In the genomic region with DNA sequence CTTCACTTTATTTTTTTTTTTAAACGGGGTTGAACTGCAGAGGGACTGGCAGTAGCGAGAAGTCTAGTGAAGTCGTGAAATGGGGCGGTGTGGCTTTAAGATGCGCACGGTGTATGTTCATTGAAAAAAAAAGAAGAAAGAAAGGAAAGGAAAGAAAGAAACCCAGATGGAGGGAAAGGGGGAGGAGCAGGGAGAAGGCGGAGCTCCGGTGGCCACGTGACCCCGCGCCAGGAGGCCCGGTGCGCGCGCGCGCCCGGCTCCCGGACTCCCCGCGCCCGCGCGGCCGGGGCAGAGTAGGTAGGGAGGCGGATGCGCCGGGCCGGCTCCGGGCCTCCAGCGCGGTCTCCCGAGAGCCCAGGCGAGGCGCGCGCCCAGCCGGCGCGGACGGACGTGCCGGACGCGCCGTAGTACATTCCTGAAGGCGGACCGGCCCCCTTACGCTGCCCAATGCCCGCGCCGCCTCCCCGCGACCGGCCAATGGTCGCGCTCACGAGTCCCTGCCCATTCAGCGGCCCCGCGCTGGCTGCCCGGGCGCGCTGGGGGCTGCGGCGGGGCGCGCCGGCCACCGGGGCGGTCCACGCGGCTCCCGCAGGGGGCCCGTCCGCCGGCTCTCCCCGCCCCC, we compare ENCODE assay signal across 8 cellular contexts. TPM values are rescaled to one million over a fixed set of nuclear protein-coding genes. Genes with fewer than 3 reads are reported as not detected.
DNase-seq lines count a peak whose midpoint lies in the region; TF ChIP-seq lines count a peak whose summit lies in the region.

No MANE protein-coding gene starts in this region.

- no peaks in the 10 kb centered on the region for H3K36me3 Mint-ChIP-seq in neural crest cell (ENCODE audit: low read depth)

- H3K4me3 ChIP-seq in MG63 (peak overlapping the region; percentile 87), foreskin fibroblast (ENCODE audit: low read depth in 1 of 2, low read length in 2 of 2) (peak overlapping the region; percentile 78 to 86), stomach smooth muscle (ENCODE audit: low read length in 2 of 2) (peak overlapping the region; percentile 82 to 92)

- H3K9ac ChIP-seq in stomach smooth muscle (ENCODE audit: low read length in 2 of 2) = peak overlapping the region; percentile 62 to 64

- H3K9me3 ChIP-seq in MG63 (no peaks in the 10 kb centered on the region), stomach smooth muscle (ENCODE audit: control insufficient read depth in 2 of 2, low read length in 2 of 2) (no peaks in the 10 kb centered on the region)

- peaks cover 27% of the 10 kb centered on the region for H3K4me1 ChIP-seq in stomach smooth muscle (ENCODE audit: control insufficient read depth, insufficient read depth, low read length)

- peaks cover 53% of the 10 kb centered on the region for H3K4me1 Mint-ChIP-seq in neural crest cell

- TF ChIP-seq CTCF in foreskin fibroblast (IDR thresholded peaks at IDR 0.05; ENCODE audit: low read depth, low read length) = no peak
- no peak for TF ChIP-seq CTCF in neural crest cell (conservative IDR thresholded peaks at IDR 0.05)

- DNase-seq in ELF-1 (ENCODE audit: low read depth, low spot score) (peak; percentile 97), H4 (ENCODE audit: low spot score) (peak; percentile 91), MG63 (peak; percentile 96), SHP77 (lab: John Stamatoyannopoulos, UW) (peak; percentile 77 to 89), foreskin fibroblast (peak; percentile 98 to 99), neural crest cell (ENCODE audit: low read depth, low spot score) (peak; percentile 80)
- DNase-seq in activated naive CD4-positive, alpha-beta T cell treated with Interleukin-2 at 50 U/mL for 16 hours = peak; percentile 87

- H3K27me3 Mint-ChIP-seq in neural crest cell (ENCODE audit: low read depth) = peaks cover 25% of the 10 kb centered on the region

- peak overlapping the region; percentile 100 for H3K4me3 Mint-ChIP-seq in neural crest cell

- peak overlapping the region; percentile 99 for H3K27ac Mint-ChIP-seq in neural crest cell (ENCODE audit: unreplicated experiment)

- peak overlapping the region; percentile 66 for H3K27ac ChIP-seq in stomach smooth muscle (ENCODE audit: low read length)

- H3K36me3 ChIP-seq in MG63 (no peaks in the 10 kb centered on the region), stomach smooth muscle (ENCODE audit: control insufficient read depth in 2 of 2, insufficient read depth in 2 of 2, low read length in 2 of 2) (no peaks in the 10 kb centered on the region)

- H3K27me3 ChIP-seq in MG63 (no peaks in the 10 kb centered on the region), stomach smooth muscle (ENCODE audit: control insufficient read depth in 1 of 2, insufficient read depth in 2 of 2, low read length in 2 of 2) (peaks cover 0 to 8% of the 10 kb centered on the region in 2 donors)

- no peaks in the 10 kb centered on the region for H3K9me3 Mint-ChIP-seq in neural crest cell

RNA-seq across cellular contexts. Expression of a gene that starts 6.0 kb away (rescaled TPM):
- total RNA-seq in H4 (2014; rRNA removed; shearing (Covaris generic)) = 7.5 and 12.3 TPM in 2 replicates
- 2.0 and 2.4 TPM in 2 replicates for total RNA-seq in MG63 (2014; rRNA removed; shearing (Covaris generic); ENCODE audit: low replicate concordance)
- total RNA-seq in neural crest cell = 70.8 and 75.6 TPM in 2 replicates

Comparison
In these comparisons a context has a peak if more than half of its experiments do, and no peak if none do; other contexts are left out.
1. Peak in every context shown above with its lines: DNase-seq, H3K4me3 ChIP-seq and H3K27ac ChIP-seq.